ENCODE assay signal across 15 cellular contexts in genomic region chr11:126350811-126351210, GRCh38. TPM values are rescaled to one million over a fixed set of nuclear protein-coding genes. Genes with fewer than 3 reads are reported as not detected.
DNase-seq lines count a peak whose midpoint lies in the region; ATAC-seq and TF ChIP-seq lines count a peak whose summit lies in the region.
"Had no signal": no experiment of that assay in that cellular context is flagged by ENCODE, and none has a peak within 500 bp of the region (broad histone marks: within the 10 kb centered on the region; RNA-seq: fewer than 3 reads in every experiment).

No MANE protein-coding gene starts in this region.

- peak overlapping the region; percentile 13 for H3K27ac Mint-ChIP-seq in activated T-helper 2 cell treated with anti-CD3 and anti-CD28 coated beads, Interferon-gamma antibody, Interleukin-2, Interleukin-4, amounts not matched to agents 10 μg/mL and 5 μg/mL and 100 μg/mL, durations not matched to agents 14 hours and 24 hours and 36 hours
- H3K27ac Mint-ChIP-seq: activated naive CD8-positive, alpha-beta T cell treated with anti-CD3 and anti-CD28 coated beads, Interleukin-2, amount 10 ng/mL, durations not matched to agents 7 days and 5 days had no signal

- H3K27ac ChIP-seq in heart right ventricle, result peak overlapping the region in 8 of 10 donors; percentile 24 to 84 (median 56)
- H3K27ac ChIP-seq in lung (ENCODE audit: low read depth in 1 of 2, low read length in 1 of 2), result peak overlapping the region; percentile 4 to 24
- peak overlapping the region; percentile 9 to 63 (median 39) for H3K27ac ChIP-seq in upper lobe of left lung
- H3K27ac ChIP-seq: psoas muscle had no signal

- peaks cover 51% of the 10 kb centered on the region for H3K36me3 Mint-ChIP-seq in activated T-helper 2 cell treated with anti-CD3 and anti-CD28 coated beads, Interferon-gamma antibody, Interleukin-2, Interleukin-4, amounts not matched to agents 10 μg/mL and 5 μg/mL and 100 μg/mL, durations not matched to agents 14 hours and 24 hours and 36 hours (ENCODE audit: low read depth)

- peaks cover 51% of the 10 kb centered on the region for H3K4me1 Mint-ChIP-seq in activated T-helper 2 cell treated with anti-CD3 and anti-CD28 coated beads, Interferon-gamma antibody, Interleukin-2, Interleukin-4, amounts not matched to agents 10 μg/mL and 5 μg/mL and 100 μg/mL, durations not matched to agents 14 hours and 24 hours and 36 hours (ENCODE audit: low read depth)

- TF ChIP-seq EP300 in upper lobe of left lung (IDR thresholded peaks at IDR 0.05), result no peak

- ATAC-seq in heart right ventricle (no peak), left cardiac atrium (no peak), lung (ENCODE audit: insufficient read depth, low FRiP score) (no peak), upper lobe of left lung (ENCODE audit: low FRiP score in 2 of 2) (no peak)
- ATAC-seq: psoas muscle had no signal

- H3K36me3 ChIP-seq in heart right ventricle (no peaks in the 10 kb centered on the region), lung (ENCODE audit: control insufficient read depth in 2 of 2, insufficient read depth in 2 of 2, low read length in 2 of 2) (peaks cover 0 to 1% of the 10 kb centered on the region in 2 donors), upper lobe of left lung (peaks cover 0 to 6% (median 0%) of the 10 kb centered on the region in 4 donors)
- H3K36me3 ChIP-seq: Peyer's patch had no signal

- H3K4me3 ChIP-seq in heart right ventricle, result no peak overlapping the region
- no peak overlapping the region for H3K4me3 ChIP-seq in lung
- H3K4me3 ChIP-seq in upper lobe of left lung, result no peak overlapping the region
- H3K4me3 ChIP-seq: Peyer's patch, psoas muscle had no signal

- H3K4me1 ChIP-seq in heart right ventricle (peaks cover 29 to 94% (median 91%) of the 10 kb centered on the region in 9 donors), lung (ENCODE audit: control insufficient read depth in 2 of 2, insufficient read depth in 2 of 2, low read length in 2 of 2) (peaks cover 13 to 40% of the 10 kb centered on the region in 2 donors), upper lobe of left lung (peaks cover 22 to 43% (median 32%) of the 10 kb centered on the region in 4 donors)

- intact Hi-C loops in heart right ventricle (cut with DNase I) (loop anchor here in 4 of 10 donors (5.0 to 10.0 kb wide), 2 partner anchors 34 to 64 kb away; no protein-coding TSS in a partner anchor), left cardiac atrium (cut with DNase I) (no loop called here)
- intact Hi-C loops in activated T-helper 2 cell treated with anti-CD3 and anti-CD28 coated beads, Interferon-gamma antibody, Interleukin-2, Interleukin-4, amounts not matched to agents 10 μg/mL and 5 μg/mL and 100 μg/mL, durations not matched to agents 14 hours and 24 hours and 36 hours (cut with micrococcal nuclease), result loop anchor here (5.0 kb wide), 2 partner anchors 49 to 139 kb away; partner anchors contain the start of genes DCPS, FAM118B and RPUSD4

- H3K9me3 ChIP-seq in heart right ventricle (no peaks in the 10 kb centered on the region), lung (ENCODE audit: control insufficient read depth in 2 of 2, insufficient read depth in 1 of 2, low read length in 1 of 2) (no peaks in the 10 kb centered on the region), upper lobe of left lung (no peaks in the 10 kb centered on the region)
- H3K9me3 ChIP-seq: Peyer's patch, psoas muscle had no signal

- no peak for TF ChIP-seq POLR2A in upper lobe of left lung (IDR thresholded peaks at IDR 0.05)

- no peaks in the 10 kb centered on the region for H3K27me3 Mint-ChIP-seq in activated T-helper 2 cell treated with anti-CD3 and anti-CD28 coated beads, Interferon-gamma antibody, Interleukin-2, Interleukin-4, amounts not matched to agents 10 μg/mL and 5 μg/mL and 100 μg/mL, durations not matched to agents 14 hours and 24 hours and 36 hours (ENCODE audit: low read depth)
- H3K27me3 Mint-ChIP-seq: activated naive CD8-positive, alpha-beta T cell treated with anti-CD3 and anti-CD28 coated beads, Interleukin-2, amount 10 ng/mL, durations not matched to agents 7 days and 5 days had no signal

- DNase-seq in heart right ventricle (no peak), left cardiac atrium (no peak), lung (ENCODE audit: low spot score) (no peak), upper lobe of left lung (no peak), NCI-H187 (lab: John Stamatoyannopoulos, UW) (no peak), hippocampal formation (lab: John Stamatoyannopoulos, UW) (no peak), NCI-H2029 (lab: John Stamatoyannopoulos, UW) (no peak)
- no peak for DNase-seq in activated T-helper 2 cell treated with anti-CD3 and anti-CD28 coated beads, Interferon-gamma antibody, Interleukin-2, Interleukin-4, amounts not matched to agents 10 μg/mL and 5 μg/mL and 100 μg/mL, durations not matched to agents 14 hours and 24 hours and 36 hours (ENCODE audit: low spot score)
- DNase-seq: activated naive CD8-positive, alpha-beta T cell treated with anti-CD3 and anti-CD28 coated beads, Interleukin-2, amount 10 ng/mL, durations not matched to agents 7 days and 5 days; HCEC 1CT; NCI-H1105 treated with DMSO at 0.1 percent for 48 hours; NCI-H524; psoas muscle; stimulated activated CD4-positive, alpha-beta T cell treated with anti-CD3 and anti-CD28 coated beads, Interleukin-1b, Interleukin-23, amount 100 ng/mL, for 48 hours had no signal

- no peak overlapping the region for H3K4me3 Mint-ChIP-seq in activated T-helper 2 cell treated with anti-CD3 and anti-CD28 coated beads, Interferon-gamma antibody, Interleukin-2, Interleukin-4, amounts not matched to agents 10 μg/mL and 5 μg/mL and 100 μg/mL, durations not matched to agents 14 hours and 24 hours and 36 hours (ENCODE audit: low read depth)
- H3K4me3 Mint-ChIP-seq: activated naive CD8-positive, alpha-beta T cell treated with anti-CD3 and anti-CD28 coated beads, Interleukin-2, amount 10 ng/mL, durations not matched to agents 7 days and 5 days had no signal

- H3K27me3 ChIP-seq in heart right ventricle (no peaks in the 10 kb centered on the region), lung (ENCODE audit: control insufficient read depth, insufficient read depth) (no peaks in the 10 kb centered on the region), upper lobe of left lung (no peaks in the 10 kb centered on the region)
- H3K27me3 ChIP-seq: Peyer's patch had no signal

- WGBS in heart right ventricle, 2 donors, result 64 to 67% methylated on average over 7 of the region's 7 CpGs
- WGBS in lung, 2 donors, result 76 to 81% methylated on average over 7 of the region's 7 CpGs
- 79 to 84% methylated on average over 7 of the region's 7 CpGs for WGBS in upper lobe of left lung, 2 donors

- no peak for TF ChIP-seq CTCF in heart right ventricle (IDR thresholded peaks at IDR 0.05)
- TF ChIP-seq CTCF in lung (IDR thresholded peaks at IDR 0.05; ENCODE audit: control extremely low read depth, extremely low read depth), result no peak
- TF ChIP-seq CTCF in upper lobe of left lung (IDR thresholded peaks at IDR 0.05), result no peak

- H3K9me3 Mint-ChIP-seq in activated T-helper 2 cell treated with anti-CD3 and anti-CD28 coated beads, Interferon-gamma antibody, Interleukin-2, Interleukin-4, amounts not matched to agents 10 μg/mL and 5 μg/mL and 100 μg/mL, durations not matched to agents 14 hours and 24 hours and 36 hours, result no peaks in the 10 kb centered on the region
- H3K9me3 Mint-ChIP-seq: activated naive CD8-positive, alpha-beta T cell treated with anti-CD3 and anti-CD28 coated beads, Interleukin-2, amount 10 ng/mL, durations not matched to agents 7 days and 5 days had no signal

RNA-seq across cellular contexts. Expression of gene ST3GAL4, which starts 4.7 kb away (rescaled TPM):
- total RNA-seq in heart right ventricle (10 to 100 TPM; 24.8 to 51.0 (median 43.4) TPM), left cardiac atrium (100 to 1,000 TPM in 1 of 2 donors, 10 to 100 TPM in 1; 57.1 to 109 TPM), lung (10 to 100 TPM; 31.5 to 31.9 TPM), upper lobe of left lung (10 to 100 TPM; 20.6 to 47.9 (median 34.0) TPM)
- polyA plus RNA-seq in heart right ventricle (10 to 100 TPM; 96.2 to 98.2 TPM), lung (10 to 100 TPM; 23.6 to 38.3 TPM)
- 12.4 and 14.4 TPM in 2 replicates for total RNA-seq in activated T-helper 2 cell treated with anti-CD3 and anti-CD28 coated beads, Interferon-gamma antibody, Interleukin-2, Interleukin-4, amounts not matched to agents 10 μg/mL and 5 μg/mL and 100 μg/mL, durations not matched to agents 14 hours and 24 hours and 36 hours

RNA-seq across cellular contexts. Expression of gene DCPS, which starts 47.0 kb away (rescaled TPM):
- 10 to 100 TPM in 6 of 10 donors, 1 to 10 TPM in 4; 6.5 to 17.3 (median 10.6) TPM for total RNA-seq in heart right ventricle
- 10 to 100 TPM in 1 of 2 donors, 1 to 10 TPM in 1; 8.8 to 17.1 TPM for polyA plus RNA-seq in heart right ventricle
- total RNA-seq in left cardiac atrium, result 10 to 100 TPM; 11.3 to 13.1 TPM
- 39.8 and 42.1 TPM in 2 replicates for total RNA-seq in activated T-helper 2 cell treated with anti-CD3 and anti-CD28 coated beads, Interferon-gamma antibody, Interleukin-2, Interleukin-4, amounts not matched to agents 10 μg/mL and 5 μg/mL and 100 μg/mL, durations not matched to agents 14 hours and 24 hours and 36 hours
- total RNA-seq in lung, result 10 to 100 TPM; 10.7 to 20.4 TPM
- 10 to 100 TPM; 20.4 to 26.3 TPM for polyA plus RNA-seq in lung
- total RNA-seq in upper lobe of left lung, result 10 to 100 TPM in 5 of 6 donors, 1 to 10 TPM in 1; 6.3 to 21.4 (median 14.1) TPM
